In the genomic region with DNA sequence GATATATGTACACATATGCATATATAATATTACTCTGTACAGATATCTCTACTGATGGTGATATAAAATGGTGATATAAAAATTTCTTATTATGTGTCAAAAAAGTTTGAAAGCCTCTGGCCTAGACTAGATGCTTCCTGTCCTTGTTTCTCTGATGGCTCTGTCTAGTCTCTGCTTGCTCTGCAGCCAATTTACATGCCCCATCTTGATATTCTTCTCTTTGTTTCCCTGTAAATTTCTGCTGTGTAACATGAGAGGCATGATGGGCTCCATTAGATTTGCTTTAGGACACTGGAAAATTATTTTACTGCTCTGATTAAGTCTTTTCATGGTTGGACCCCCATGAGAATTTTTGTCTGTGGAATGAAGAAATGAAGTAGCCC, we compare ENCODE assay signal across 21 cellular contexts. TPM values are rescaled to one million over a fixed set of nuclear protein-coding genes. Genes with fewer than 3 reads are reported as not detected.
DNase-seq lines count a peak whose midpoint lies in the region; ATAC-seq, FAIRE-seq and TF ChIP-seq lines count a peak whose summit lies in the region.
"Had no signal": no experiment of that assay in that cellular context is flagged by ENCODE, and none has a peak within 500 bp of the region (broad histone marks: within the 10 kb centered on the region; RNA-seq: fewer than 3 reads in every experiment).

No MANE protein-coding gene starts in this region.

- H3K9me3 ChIP-seq in BLaER1 (0 out of 2 replicates have a peak, but pooled peaks cover 4% of the 10 kb centered on the region), mammary epithelial cell (replicated peaks; ENCODE audit: insufficient read depth, low read length) (no peaks in the 10 kb centered on the region), keratinocyte (ENCODE audit: control insufficient read depth, low read depth, low read length) (no peaks in the 10 kb centered on the region)
- H3K9me3 ChIP-seq: right lobe of liver, SJCRH30 had no signal

- intact Hi-C loops in mammary epithelial cell (cut with micrococcal nuclease) = no loop called here

- BruUV-seq in mammary epithelial cell (replicated peaks; lab: Mats Ljungman, UMichigan) = no TSS peak

- H3K4me1 ChIP-seq in BLaER1 (peaks cover 15% of the 10 kb centered on the region), mammary epithelial cell (ENCODE audit: insufficient read depth, low read length) (peaks cover 18% of the 10 kb centered on the region), keratinocyte (ENCODE audit: control insufficient read depth, extremely low read depth, insufficient read depth, low read length) (peaks cover 24% of the 10 kb centered on the region)
- H3K4me1 ChIP-seq: SJCRH30 had no signal

- TF ChIP-seq CTCF in mammary epithelial cell (conservative IDR thresholded peaks at IDR 0.05 in 1 of 2, IDR thresholded peaks at IDR 0.05 in 1 of 2; ENCODE audit: extremely low read depth in 1 of 2, insufficient read depth in 1 of 2, low read depth in 1 of 2, low read length in 2 of 2) (no peak), keratinocyte (optimal IDR thresholded peaks at IDR 0.05 in 1 of 3, IDR thresholded peaks at IDR 0.05 in 1 of 3, conservative IDR thresholded peaks at IDR 0.05 in 1 of 3; ENCODE audit: extremely low read depth in 1 of 3, insufficient read depth in 2 of 3, low read length in 3 of 3) (no peak)

- CTCF ChIA-PET in mammary epithelial cell (lab: Charles Lee; ENCODE audit: low non-redundant PET) = no interaction called here

- dilution Hi-C loops in mammary epithelial cell (cut with HindIII; ENCODE audit: low sequenced_read_pairs) = no loop called here
- dilution Hi-C loops in keratinocyte (cut with MboI; ENCODE audit: extremely low pct_ligation_motif_present, low sequenced_read_pairs) = no loop called here

- in situ Hi-C loops in mammary epithelial cell (cut with MboI; ENCODE audit: low sequenced_read_pairs in 2 of 2) = no loop called here

- H3K4me3 ChIP-seq in BLaER1 = no peak overlapping the region
- no peak overlapping the region for H3K4me3 ChIP-seq in mammary epithelial cell (replicated peaks in 1 of 3; ENCODE audit: insufficient read depth in 1 of 3, low read depth in 2 of 3, low read length in 3 of 3)
- H3K4me3 ChIP-seq in keratinocyte (ENCODE audit: control insufficient read depth in 2 of 3, extremely low read depth in 1 of 3, insufficient read depth in 2 of 3, low read depth in 1 of 3, low read length in 3 of 3) = no peak overlapping the region
- no peak overlapping the region for H3K4me3 ChIP-seq in skin epidermis
- H3K4me3 ChIP-seq: right lobe of liver, SJCRH30 had no signal

- no peaks in the 10 kb centered on the region for H3K9me1 ChIP-seq in keratinocyte (ENCODE audit: control insufficient read depth, extremely low read depth, insufficient read depth, low read length)

- DNase-seq in mammary epithelial cell (peak; percentile 34), keratinocyte (ENCODE audit: low read depth, low spot score) (no peak), RCC 7860 (ENCODE audit: low spot score) (no peak)
- no peak for DNase-seq in stimulated activated CD4-positive, alpha-beta T cell treated with anti-CD3 and anti-CD28 coated beads, Interleukin-4, amount 100 ng/mL, for 24 hours
- DNase-seq: activated CD4-positive, alpha-beta T cell treated with anti-CD3 and anti-CD28 coated beads, Interleukin-2, amount 50 U/mL, for 4 hours; activated naive CD4-positive, alpha-beta T cell treated with anti-CD3 and anti-CD28 coated beads for 36 hours; activated T-cell treated with anti-CD3 and anti-CD28 coated beads, Interleukin-2, amount 50 U/mL, for 24 hours; DMS 273 treated with DMSO at 0.1 percent for 48 hours; GDM1; hypothalamus; kidney glomerular epithelial cell; NCI-H1436 treated with DMSO at 0.1 percent for 48 hours; NCI-H82; right lobe of liver; SJCRH30; stimulated activated naive CD4-positive, alpha-beta T cell treated with Interleukin-2 at 50 U/mL for 16 hours had no signal

- H3K27ac ChIP-seq in BLaER1 (no peak overlapping the region), mammary epithelial cell (ENCODE audit: insufficient read depth, low read depth, low read length) (no peak overlapping the region), keratinocyte (ENCODE audit: control insufficient read depth, insufficient read depth, low read length) (no peak overlapping the region), skin epidermis (peak overlapping the region in 11 of 21 experiments; percentile 1 to 70 (median 28))
- H3K27ac ChIP-seq: SJCRH30 had no signal

- 0 out of 2 replicates have a peak overlapping the region, but pooled peaks have one; percentile 4 for H3K9ac ChIP-seq in BLaER1
- no peak overlapping the region for H3K9ac ChIP-seq in mammary epithelial cell (ENCODE audit: insufficient read depth, low read length)
- H3K9ac ChIP-seq in keratinocyte (ENCODE audit: control insufficient read depth, extremely low read depth, insufficient read depth, low read length) = no peak overlapping the region

- H2AFZ ChIP-seq in mammary epithelial cell (ENCODE audit: low read depth, low read length) = no peak overlapping the region
- peak overlapping the region; percentile 15 for H2AFZ ChIP-seq in keratinocyte (ENCODE audit: control insufficient read depth, low read length)

- H4K20me1 ChIP-seq in BLaER1 = peaks cover 9% of the 10 kb centered on the region; the same call in 1 of the 2 replicates
- no peaks in the 10 kb centered on the region for H4K20me1 ChIP-seq in mammary epithelial cell (ENCODE audit: insufficient read depth, low read length)
- H4K20me1 ChIP-seq in keratinocyte (ENCODE audit: control insufficient read depth, extremely low read depth, insufficient read depth, low read length) = no peaks in the 10 kb centered on the region

- H3K36me3 ChIP-seq in BLaER1 (peaks cover 12% of the 10 kb centered on the region), mammary epithelial cell (ENCODE audit: insufficient read depth, low read length) (no peaks in the 10 kb centered on the region), keratinocyte (ENCODE audit: control insufficient read depth in 2 of 2, extremely low read depth in 1 of 2, insufficient read depth in 2 of 2, low read length in 2 of 2) (no peaks in the 10 kb centered on the region)
- H3K36me3 ChIP-seq: right lobe of liver, SJCRH30 had no signal

- H3K4me2 ChIP-seq in BLaER1 (peak overlapping the region; percentile 1; the same call in 1 of the 2 replicates), mammary epithelial cell (ENCODE audit: insufficient read depth, low read depth, low read length) (peak overlapping the region; percentile 2), keratinocyte (ENCODE audit: control insufficient read depth, extremely low read depth, insufficient read depth, low read depth, low read length) (peak overlapping the region; percentile 48)

- no peaks in the 10 kb centered on the region for H3K79me2 ChIP-seq in mammary epithelial cell (ENCODE audit: insufficient read depth, low read length)
- no peaks in the 10 kb centered on the region for H3K79me2 ChIP-seq in keratinocyte (ENCODE audit: control insufficient read depth, insufficient read depth, low read length)

- FAIRE-seq in keratinocyte (lab: Jason Lieb, UNC) (peak; percentile 43), RCC 7860 (lab: Jason Lieb, UNC) (no peak)
- FAIRE-seq: H1 had no signal

- H3K27me3 ChIP-seq in BLaER1 (no peaks in the 10 kb centered on the region), mammary epithelial cell (ENCODE audit: insufficient read depth, low read length) (no peaks in the 10 kb centered on the region), keratinocyte (ENCODE audit: control insufficient read depth, extremely low read depth, insufficient read depth, low read length) (no peaks in the 10 kb centered on the region)
- H3K27me3 ChIP-seq: right lobe of liver, SJCRH30 had no signal

- ATAC-seq in HG03196 (IDR thresholded peaks at IDR 0.05; ENCODE audit: unreplicated experiment) = no peak
- ATAC-seq in GM19351 (IDR thresholded peaks at IDR 0.05; ENCODE audit: unreplicated experiment) = no peak

RNA-seq across cellular contexts. Expression of gene BABAM2, which starts 24.3 kb away (rescaled TPM):
- 10 to 100 TPM; 27.9 to 35.0 TPM for total RNA-seq in mammary epithelial cell
- polyA plus RNA-seq in mammary epithelial cell (21.8 TPM), keratinocyte (24.3 to 30.3 TPM (median 29.8 TPM) in 3 replicates)
- polyA minus RNA-seq in mammary epithelial cell (31.3 TPM), keratinocyte (16.4 to 31.4 TPM (median 28.3 TPM) in 3 replicates)
- polyA plus RNA-seq in keratinocyte (2011; ENCODE audit: low read depth) = 5.8 TPM
- 29.7 and 48.3 TPM in 2 replicates for polyA plus RNA-seq in keratinocyte (2011; cell fraction: cytosol; rRNA removed)
- polyA plus RNA-seq in keratinocyte (2011; cell fraction: nucleus; rRNA removed) = 29.3 and 30.2 TPM in 2 replicates
- polyA plus RNA-seq in keratinocyte (2012; ENCODE audit: low replicate concordance) = 28.1 and 29.8 TPM in 2 replicates
- polyA minus RNA-seq in keratinocyte (2011; cell fraction: cytosol; rRNA and poly(A)+ RNA removed) = 17.6 TPM
- 20.4 and 55.5 TPM in 2 replicates for polyA minus RNA-seq in keratinocyte (2011; cell fraction: nucleus; rRNA and poly(A)+ RNA removed)

RNA-seq across cellular contexts. Expression of gene RBKS, which starts 24.6 kb away (rescaled TPM):
- 1 to 10 TPM; 1.1 to 3.8 TPM for total RNA-seq in mammary epithelial cell
- polyA plus RNA-seq in mammary epithelial cell = 1.9 TPM
- not detected for polyA minus RNA-seq in mammary epithelial cell
- polyA plus RNA-seq in keratinocyte = 1.5 to 1.9 TPM (median 1.8 TPM) in 3 replicates
- polyA plus RNA-seq in keratinocyte (2011; ENCODE audit: low read depth) = 0.31 TPM
- polyA plus RNA-seq in keratinocyte (2011; cell fraction: cytosol; rRNA removed) = 2.0 and 2.3 TPM in 2 replicates
- 1.7 and 2.5 TPM in 2 replicates for polyA plus RNA-seq in keratinocyte (2011; cell fraction: nucleus; rRNA removed)
- polyA plus RNA-seq in keratinocyte (2012; ENCODE audit: low replicate concordance) = 1.4 and 1.6 TPM in 2 replicates
- polyA minus RNA-seq in keratinocyte = 0.30 to 2.2 TPM (median 1.1 TPM) in 3 replicates
- not detected for polyA minus RNA-seq in keratinocyte (2011; cell fraction: cytosol; rRNA and poly(A)+ RNA removed)
- polyA minus RNA-seq in keratinocyte (2011; cell fraction: nucleus; rRNA and poly(A)+ RNA removed) = 1.4 and 1.7 TPM in 2 replicates

Comparison
In these comparisons a context has a peak if more than half of its experiments do, and no peak if none do; other contexts are left out.
1. H3K27ac ChIP-seq: peak in skin epidermis (11 of 21); none in BLaER1 (single experiment), mammary epithelial cell (single experiment) and keratinocyte (single experiment).
2. Peak in every context shown above with its lines, with median percentiles within 50 percentile points of each other: H3K4me2 ChIP-seq.